ENCODE assay signal across 25 cellular contexts in the genomic region with DNA sequence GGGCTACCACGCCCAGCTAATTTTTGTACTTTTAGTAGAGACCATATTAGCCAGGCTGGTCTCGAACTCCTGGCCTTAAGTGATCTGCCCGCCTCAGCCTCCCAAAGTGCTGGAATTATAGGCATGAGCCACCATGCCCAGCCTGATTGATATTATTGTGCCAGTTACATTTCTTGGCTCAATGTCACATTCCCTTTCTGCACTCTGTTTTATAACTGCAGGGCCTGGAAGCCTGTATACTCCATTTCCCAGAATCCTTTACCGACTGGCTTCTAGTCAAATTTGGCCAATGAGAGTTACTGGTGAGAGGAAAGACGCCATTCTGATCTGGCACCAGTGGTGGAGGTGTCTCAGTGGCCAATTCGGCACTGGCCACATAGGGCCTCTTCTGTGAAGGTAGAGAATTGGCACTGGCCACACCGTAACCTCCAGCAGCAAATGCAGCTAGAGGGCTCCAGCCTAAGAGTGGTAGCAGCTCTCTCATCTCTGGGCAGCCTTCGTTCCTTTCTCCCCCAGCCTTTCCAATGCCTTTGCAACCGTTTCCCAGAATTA.
"Had no signal": no experiment of that assay in that cellular context is flagged by ENCODE, and none has a peak within 500 bp of the region (broad histone marks: within the 10 kb centered on the region; RNA-seq: fewer than 3 reads in every experiment).

No MANE protein-coding gene starts in this region.

- H3K36me3 ChIP-seq: esophagus squamous epithelium, lower lobe of right lung, prostate gland, right atrium auricular region, sigmoid colon, stomach, thyroid gland had no signal

- H3K27ac Mint-ChIP-seq: natural killer cell treated with Interleukin-12 subunit alpha and Interleukin-12 subunit beta and Interleukin-15 and Interleukin-18, amount 100 ng/mL, for 72 hours; stimulated activated effector memory CD8-positive, alpha-beta T cell treated with anti-CD3 and anti-CD28 coated beads, Interleukin-12 subunit alpha, Interleukin-12 subunit beta, amount 100 ng/mL, for 72 hours; type B pancreatic cell had no signal

- ATAC-seq: left ventricle myocardium superior; lower lobe of right lung; natural killer cell treated with Interleukin-12 subunit alpha and Interleukin-12 subunit beta and Interleukin-15 and Interleukin-18, amount 100 ng/mL, for 72 hours; stimulated activated effector memory CD8-positive, alpha-beta T cell treated with anti-CD3 and anti-CD28 coated beads, Interleukin-12 subunit alpha, Interleukin-12 subunit beta, amount 100 ng/mL, for 72 hours had no signal

- H3K9me3 ChIP-seq: esophagus squamous epithelium, lower lobe of right lung, prostate gland, right atrium auricular region, sigmoid colon, stomach, thyroid gland had no signal

- H3K4me1 Mint-ChIP-seq: neural crest cell; stimulated activated effector memory CD8-positive, alpha-beta T cell treated with anti-CD3 and anti-CD28 coated beads, Interleukin-12 subunit alpha, Interleukin-12 subunit beta, amount 100 ng/mL, for 72 hours had no signal

- H3K4me1 ChIP-seq: esophagus squamous epithelium, lower lobe of right lung, prostate gland, right atrium auricular region, sigmoid colon, stomach, thyroid gland had no signal

- H3K27ac ChIP-seq: coronary artery, esophagus squamous epithelium, lower lobe of right lung, prostate gland, right atrium auricular region, sigmoid colon, stomach, thyroid gland had no signal

- DNase-seq: dermis blood vessel endothelial cell; effector memory CD4-positive, alpha-beta T cell; erythroblast; esophagus squamous epithelium; foreskin melanocyte; glutamatergic neuron; hypothalamus; left ventricle myocardium superior; lower lobe of right lung; nucleus accumbens; sigmoid colon; stimulated activated CD4-positive, alpha-beta T cell treated with anti-CD3 and anti-CD28 coated beads, Interleukin-2, amount 100 ng/mL, for 24 hours; stimulated activated CD4-positive, alpha-beta T cell treated with anti-CD3 and anti-CD28 coated beads, Interleukin-4, amount 100 ng/mL, for 24 hours; stimulated activated naive CD4-positive, alpha-beta T cell treated with Interleukin-2 at 50 U/mL for 16 hours; stomach; thyroid gland had no signal

- FAIRE-seq: endometrium, keratinocyte had no signal

- H3K9me3 Mint-ChIP-seq: natural killer cell treated with Interleukin-12 subunit alpha and Interleukin-12 subunit beta and Interleukin-15 and Interleukin-18, amount 100 ng/mL, for 72 hours; neural crest cell; stimulated activated effector memory CD8-positive, alpha-beta T cell treated with anti-CD3 and anti-CD28 coated beads, Interleukin-12 subunit alpha, Interleukin-12 subunit beta, amount 100 ng/mL, for 72 hours; type B pancreatic cell had no signal

- H3K4me3 Mint-ChIP-seq: natural killer cell treated with Interleukin-12 subunit alpha and Interleukin-12 subunit beta and Interleukin-15 and Interleukin-18, amount 100 ng/mL, for 72 hours; neural crest cell; stimulated activated effector memory CD8-positive, alpha-beta T cell treated with anti-CD3 and anti-CD28 coated beads, Interleukin-12 subunit alpha, Interleukin-12 subunit beta, amount 100 ng/mL, for 72 hours; type B pancreatic cell had no signal

- H3K27me3 Mint-ChIP-seq: natural killer cell treated with Interleukin-12 subunit alpha and Interleukin-12 subunit beta and Interleukin-15 and Interleukin-18, amount 100 ng/mL, for 72 hours; type B pancreatic cell had no signal

- H3K36me3 Mint-ChIP-seq: natural killer cell treated with Interleukin-12 subunit alpha and Interleukin-12 subunit beta and Interleukin-15 and Interleukin-18, amount 100 ng/mL, for 72 hours; stimulated activated effector memory CD8-positive, alpha-beta T cell treated with anti-CD3 and anti-CD28 coated beads, Interleukin-12 subunit alpha, Interleukin-12 subunit beta, amount 100 ng/mL, for 72 hours; type B pancreatic cell had no signal

- H3K27me3 ChIP-seq: esophagus squamous epithelium, right atrium auricular region, sigmoid colon, stomach, thyroid gland had no signal

- H3K4me3 ChIP-seq: coronary artery, esophagus squamous epithelium, lower lobe of right lung, prostate gland, right atrium auricular region, sigmoid colon, stomach, thyroid gland had no signal
